ENCODE assay signal across 14 cellular contexts in the genomic region with DNA sequence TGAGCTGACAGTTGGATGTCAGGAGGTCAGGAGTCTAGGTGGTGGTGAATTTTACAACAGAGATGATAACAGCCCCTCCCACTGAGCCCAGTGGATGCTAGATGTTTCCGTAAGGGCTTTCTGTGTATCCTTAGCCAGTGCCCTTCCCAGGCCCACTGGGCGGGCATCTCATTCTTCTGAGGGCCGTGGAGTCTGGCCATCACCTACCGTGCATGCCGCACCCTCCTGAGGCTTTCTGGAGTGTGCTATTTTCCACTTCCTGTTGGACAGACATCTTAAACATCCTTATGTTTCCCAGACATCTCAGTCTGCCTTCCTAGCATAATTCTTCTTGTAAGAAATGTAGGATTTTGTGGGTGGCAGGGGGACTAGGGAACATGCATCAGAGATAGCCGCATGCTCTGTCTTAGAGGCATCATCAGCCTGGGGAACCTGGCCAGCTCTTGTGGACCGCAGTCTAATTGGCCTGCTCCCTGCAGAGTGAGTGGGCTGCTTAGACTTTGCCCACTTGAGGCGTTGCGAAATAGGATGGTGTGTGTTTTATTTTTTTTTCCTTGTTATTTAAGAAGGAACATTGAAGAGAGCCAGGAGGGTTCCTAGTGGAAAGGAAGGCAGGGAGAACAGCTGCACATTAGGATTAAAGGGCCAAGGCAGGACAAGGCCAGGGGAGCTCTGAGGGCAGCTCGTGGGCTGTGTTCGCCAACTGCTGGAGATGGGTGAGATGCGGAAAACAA.
A peak's percentile ranks its signal among the peaks of the same experiment; 100 is the strongest.
DNase-seq lines count a peak whose midpoint lies in the region; ATAC-seq and TF ChIP-seq lines count a peak whose summit lies in the region.
"Had no signal": no experiment of that assay in that cellular context is flagged by ENCODE, and none has a peak within 500 bp of the region (broad histone marks: within the 10 kb centered on the region; RNA-seq: fewer than 3 reads in every experiment).

No MANE protein-coding gene starts in this region.

- H3K27ac Mint-ChIP-seq in CD4-positive, alpha-beta T cell: no peak overlapping the region
- H3K27ac Mint-ChIP-seq: stimulated activated naive CD8-positive, alpha-beta T cell treated with anti-CD3 and anti-CD28 coated beads, Interleukin-15, Interleukin-2, amounts not matched to agents 100 ng/mL and 50 ng/mL, for 24 hours had no signal

- H3K9me3 ChIP-seq in GM23248 (ENCODE audit: low read depth): no peaks in the 10 kb centered on the region
- H3K9me3 ChIP-seq in adipocyte (ENCODE audit: control insufficient read depth, low read length): no peaks in the 10 kb centered on the region
- no peaks in the 10 kb centered on the region for H3K9me3 ChIP-seq in gastroesophageal sphincter
- no peaks in the 10 kb centered on the region for H3K9me3 ChIP-seq in CD4-positive, alpha-beta T cell (ENCODE audit: control insufficient read depth, low read length)
- H3K9me3 ChIP-seq: pancreas had no signal

- POLR2A ChIA-PET in CD4-positive, alpha-beta T cell (lab: Charles Lee): no interaction called here

- DNase-seq in GM23248 (peak; percentile 78), adipocyte (ENCODE audit: low read depth) (peak; percentile 72), stromal cell of bone marrow (ENCODE audit: low read depth) (peak; percentile 77), HuH-7 (ENCODE audit: low spot score) (no peak)
- DNase-seq in CD4-positive, alpha-beta T cell: no peak
- DNase-seq in activated naive CD4-positive, alpha-beta T cell (lab: John Stamatoyannopoulos, UW): no peak
- DNase-seq: DMS153; left colon; NCI-H510A; stimulated activated CD4-positive, alpha-beta T cell treated with anti-CD3 and anti-CD28 coated beads, Interleukin-4, amount 100 ng/mL, for 24 hours had no signal

- no peaks in the 10 kb centered on the region for H3K27me3 Mint-ChIP-seq in CD4-positive, alpha-beta T cell
- H3K27me3 Mint-ChIP-seq: stimulated activated naive CD8-positive, alpha-beta T cell treated with anti-CD3 and anti-CD28 coated beads, Interleukin-15, Interleukin-2, amounts not matched to agents 100 ng/mL and 50 ng/mL, for 24 hours had no signal

- ATAC-seq in gastroesophageal sphincter: peak; percentile 37
- ATAC-seq in CD4-positive, alpha-beta T cell (ENCODE audit: poor library complexity): no peak
- ATAC-seq: left colon had no signal

- no peak for TF ChIP-seq POLR2A in gastroesophageal sphincter (IDR thresholded peaks at IDR 0.05)

- TF ChIP-seq CTCF in gastroesophageal sphincter (IDR thresholded peaks at IDR 0.05): no peak
- no peak for TF ChIP-seq CTCF in CD4-positive, alpha-beta T cell (IDR thresholded peaks at IDR 0.05)

- no peak overlapping the region for H3K4me3 Mint-ChIP-seq in CD4-positive, alpha-beta T cell
- H3K4me3 Mint-ChIP-seq: stimulated activated naive CD8-positive, alpha-beta T cell treated with anti-CD3 and anti-CD28 coated beads, Interleukin-15, Interleukin-2, amounts not matched to agents 100 ng/mL and 50 ng/mL, for 24 hours had no signal

- no peaks in the 10 kb centered on the region; the same call in 1 of the 2 replicates for H3K4me1 ChIP-seq in GM23248 (ENCODE audit: insufficient read depth)
- H3K4me1 ChIP-seq in adipocyte (ENCODE audit: control insufficient read depth, insufficient read depth, low read length): peaks cover 9% of the 10 kb centered on the region
- peaks cover 0 to 29% (median 12%) of the 10 kb centered on the region in 3 donors for H3K4me1 ChIP-seq in gastroesophageal sphincter

- H3K36me3 ChIP-seq in GM23248 (ENCODE audit: low read depth) (no peaks in the 10 kb centered on the region), adipocyte (ENCODE audit: control insufficient read depth, insufficient read depth, low read length, severe bottlenecking) (no peaks in the 10 kb centered on the region), gastroesophageal sphincter (no peaks in the 10 kb centered on the region)
- H3K36me3 ChIP-seq: pancreas had no signal

- no peak overlapping the region for H3K4me2 ChIP-seq in GM23248 (ENCODE audit: unreplicated experiment)

- no peaks in the 10 kb centered on the region for H4K20me1 ChIP-seq in GM23248 (ENCODE audit: insufficient read depth)

- H3K79me2 ChIP-seq in GM23248 (ENCODE audit: insufficient read depth): peaks cover 14% of the 10 kb centered on the region; the same call in 1 of the 2 replicates

- H3K36me3 Mint-ChIP-seq in CD4-positive, alpha-beta T cell (ENCODE audit: low read depth): no peaks in the 10 kb centered on the region

- H3F3A ChIP-seq in GM23248 (ENCODE audit: insufficient read depth): no peaks in the 10 kb centered on the region

- CTCF ChIA-PET in CD4-positive, alpha-beta T cell (lab: Charles Lee): no interaction called here

- H3K27me3 ChIP-seq in GM23248 (replicated peaks; ENCODE audit: insufficient read depth): no peaks in the 10 kb centered on the region
- no peaks in the 10 kb centered on the region for H3K27me3 ChIP-seq in adipocyte (replicated peaks; ENCODE audit: control insufficient read depth, insufficient read depth, low read length)
- no peaks in the 10 kb centered on the region for H3K27me3 ChIP-seq in gastroesophageal sphincter
- H3K27me3 ChIP-seq in CD4-positive, alpha-beta T cell (ENCODE audit: control insufficient read depth, insufficient read depth, low read length): no peaks in the 10 kb centered on the region
- H3K27me3 ChIP-seq: pancreas had no signal

- H3K9me2 ChIP-seq in GM23248 (ENCODE audit: insufficient read depth): no peaks in the 10 kb centered on the region

- H3K4me3 ChIP-seq in GM23248 (no peak overlapping the region), adipocyte (ENCODE audit: low read length) (no peak overlapping the region), gastroesophageal sphincter (no peak overlapping the region)
- H3K4me3 ChIP-seq: pancreas, SK-N-MC had no signal

- H3K9ac ChIP-seq in GM23248 (no peak overlapping the region), adipocyte (ENCODE audit: low read length) (no peak overlapping the region)

- H3K9me3 Mint-ChIP-seq in CD4-positive, alpha-beta T cell: no peaks in the 10 kb centered on the region
- H3K9me3 Mint-ChIP-seq: stimulated activated naive CD8-positive, alpha-beta T cell treated with anti-CD3 and anti-CD28 coated beads, Interleukin-15, Interleukin-2, amounts not matched to agents 100 ng/mL and 50 ng/mL, for 24 hours had no signal

- 63 to 64% methylated on average over 12 of the region's 12 CpGs for WGBS in GM23248 (ENCODE audit: low coverage in 1 of 2, low lambda C conversion rate in 2 of 2, missing lambda C conversion rate in 2 of 2), 2 experiments
- WGBS in gastroesophageal sphincter (ENCODE audit: low coverage in 1 of 2), 2 donors: 84 to 86% methylated on average over 3 to 8 of the region's 12 CpGs

- no peak for TF ChIP-seq EP300 in gastroesophageal sphincter (IDR thresholded peaks at IDR 0.05)

- intact Hi-C loops in CD4-positive, alpha-beta T cell (cut with DNase I, micrococcal nuclease): no loop called here

- in situ Hi-C loops in GM23248 (cut with MboI): no loop called here

- H2AFZ ChIP-seq in GM23248: no peak overlapping the region

- no peak overlapping the region for H3K27ac ChIP-seq in GM23248
- H3K27ac ChIP-seq in gastroesophageal sphincter: no peak overlapping the region
- H3K27ac ChIP-seq in CD4-positive, alpha-beta T cell (ENCODE audit: low read depth, low read length): no peak overlapping the region
- H3K27ac ChIP-seq: pancreas, SK-N-MC had no signal

- H3K4me1 Mint-ChIP-seq in CD4-positive, alpha-beta T cell (ENCODE audit: low read depth): peaks cover 12% of the 10 kb centered on the region

Comparison
In these comparisons a context has a peak if more than half of its experiments do, and no peak if none do; other contexts are left out.
1. DNase-seq: peak in GM23248 (single experiment), adipocyte (single experiment) and stromal cell of bone marrow (single experiment); none in CD4-positive, alpha-beta T cell (0 of 10), activated naive CD4-positive, alpha-beta T cell (0 of 4) and HuH-7 (single experiment).